Comparison of ENCODE assay signal across 1 cellular context in genomic region chr13:114009590-114010400, GRCh38.
TF ChIP-seq lines count a peak whose summit lies in the region.

No MANE protein-coding gene starts in this region.

TF ChIP-seq in HepG2, 621 proteins besides CTCF, POLR2A, EP300 and RAD21 (continued from another document):
- TF ChIP-seq ZNF609 (CRISPR knock-in tag; IDR thresholded peaks at IDR 0.05; ENCODE audit: borderline replicate concordance) (no peak), PRDM10 (CRISPR knock-in tag; IDR thresholded peaks at IDR 0.05; ENCODE audit: low read depth) (no peak), NR2F6 (IDR thresholded peaks at IDR 0.05) (no peak), NR2F6 (CRISPR knock-in tag; IDR thresholded peaks at IDR 0.05) (no peak), HIC2 (CRISPR knock-in tag; IDR thresholded peaks at IDR 0.05; ENCODE audit: low read depth) (no peak), ZNF552 (CRISPR knock-in tag; IDR thresholded peaks at IDR 0.05; ENCODE audit: borderline replicate concordance) (no peak), TFE3 (CRISPR knock-in tag; IDR thresholded peaks at IDR 0.05) (no peak)
TF ChIP-seq in HepG2: peak in this region for 0.
